In genomic region chr3:160981217-160981938, GRCh38 we compare ENCODE assay signal across 8 cellular contexts.
A peak's percentile ranks its signal among the peaks of the same experiment; 100 is the strongest.
DNase-seq lines count a peak whose midpoint lies in the region; ATAC-seq and TF ChIP-seq lines count a peak whose summit lies in the region.

No MANE protein-coding gene starts in this region.

- TF ChIP-seq CTCF in activated CD8-positive, alpha-beta T cell treated with anti-CD3 and anti-CD28 coated beads for 36 hours (IDR thresholded peaks at IDR 0.05): no peak

- no peak overlapping the region for H3K27ac Mint-ChIP-seq in activated CD4-positive, alpha-beta memory T cell treated with anti-CD3 and anti-CD28 coated beads for 36 hours
- no peak overlapping the region for H3K27ac Mint-ChIP-seq in activated CD4-positive, alpha-beta memory T cell treated with anti-CD3 and anti-CD28 coated beads, Interleukin-2, amount 10 ng/mL, durations not matched to agents 7 days and 5 days
- H3K27ac Mint-ChIP-seq in activated CD8-positive, alpha-beta T cell treated with anti-CD3 and anti-CD28 coated beads for 36 hours: peak overlapping the region; percentile 90

- peaks cover 8% of the 10 kb centered on the region for H3K4me1 Mint-ChIP-seq in activated CD4-positive, alpha-beta memory T cell treated with anti-CD3 and anti-CD28 coated beads for 36 hours (ENCODE audit: low read depth)
- peaks cover 9% of the 10 kb centered on the region for H3K4me1 Mint-ChIP-seq in activated CD4-positive, alpha-beta memory T cell treated with anti-CD3 and anti-CD28 coated beads, Interleukin-2, amount 10 ng/mL, durations not matched to agents 7 days and 5 days
- peaks cover 21% of the 10 kb centered on the region for H3K4me1 Mint-ChIP-seq in activated CD8-positive, alpha-beta T cell treated with anti-CD3 and anti-CD28 coated beads for 36 hours (ENCODE audit: low read depth)

- ATAC-seq in HG03039 (IDR thresholded peaks at IDR 0.05; ENCODE audit: unreplicated experiment): peak; percentile 63
- ATAC-seq in activated CD8-positive, alpha-beta T cell treated with anti-CD3 and anti-CD28 coated beads for 36 hours: peak; percentile 90

- DNase-seq in activated CD4-positive, alpha-beta memory T cell treated with anti-CD3 and anti-CD28 coated beads for 36 hours: peak; percentile 17
- DNase-seq in activated CD4-positive, alpha-beta memory T cell treated with anti-CD3 and anti-CD28 coated beads, Interleukin-2, amount 10 ng/mL, durations not matched to agents 7 days and 5 days: no peak
- DNase-seq in activated CD8-positive, alpha-beta T cell treated with anti-CD3 and anti-CD28 coated beads for 36 hours: peak; percentile 73
- DNase-seq in renal cortical epithelial cell (ENCODE audit: low read depth) (peak; percentile 51), dermis blood vessel endothelial cell (no peak), NCI-H187 treated with DMSO at 0.1 percent for 48 hours (lab: John Stamatoyannopoulos, UW) (no peak)
- no peak for DNase-seq in stimulated activated CD4-positive, alpha-beta T cell treated with anti-CD3 and anti-CD28 coated beads, Interleukin-15, amount 100 ng/mL, for 24 hours

- H3K36me3 Mint-ChIP-seq in activated CD4-positive, alpha-beta memory T cell treated with anti-CD3 and anti-CD28 coated beads for 36 hours: peaks cover 3% of the 10 kb centered on the region
- H3K36me3 Mint-ChIP-seq in activated CD4-positive, alpha-beta memory T cell treated with anti-CD3 and anti-CD28 coated beads, Interleukin-2, amount 10 ng/mL, durations not matched to agents 7 days and 5 days (ENCODE audit: low read depth): no peaks in the 10 kb centered on the region
- H3K36me3 Mint-ChIP-seq in activated CD8-positive, alpha-beta T cell treated with anti-CD3 and anti-CD28 coated beads for 36 hours (ENCODE audit: low read depth): peaks cover 4% of the 10 kb centered on the region

- intact Hi-C loops in activated CD4-positive, alpha-beta memory T cell treated with anti-CD3 and anti-CD28 coated beads for 36 hours (cut with micrococcal nuclease): no loop called here
- intact Hi-C loops in activated CD8-positive, alpha-beta T cell treated with anti-CD3 and anti-CD28 coated beads for 36 hours (cut with micrococcal nuclease): no loop called here

- H3K27me3 Mint-ChIP-seq in activated CD4-positive, alpha-beta memory T cell treated with anti-CD3 and anti-CD28 coated beads for 36 hours: no peaks in the 10 kb centered on the region
- no peaks in the 10 kb centered on the region for H3K27me3 Mint-ChIP-seq in activated CD4-positive, alpha-beta memory T cell treated with anti-CD3 and anti-CD28 coated beads, Interleukin-2, amount 10 ng/mL, durations not matched to agents 7 days and 5 days
- no peaks in the 10 kb centered on the region for H3K27me3 Mint-ChIP-seq in activated CD8-positive, alpha-beta T cell treated with anti-CD3 and anti-CD28 coated beads for 36 hours

- POLR2A ChIA-PET in activated CD4-positive, alpha-beta memory T cell treated with anti-CD3 and anti-CD28 coated beads for 36 hours (lab: Charles Lee): no interaction called here
- POLR2A ChIA-PET in activated CD4-positive, alpha-beta memory T cell treated with anti-CD3 and anti-CD28 coated beads, Interleukin-2, amount 10 ng/mL, durations not matched to agents 7 days and 5 days (lab: Charles Lee): no interaction called here
- POLR2A ChIA-PET in activated CD8-positive, alpha-beta T cell treated with anti-CD3 and anti-CD28 coated beads for 36 hours (lab: Charles Lee): interaction anchor here (1.1 kb wide), 1 partner anchor 54 kb away, joined by 4 read pairs; no protein-coding TSS in a partner anchor

- CTCF ChIA-PET in activated CD4-positive, alpha-beta memory T cell treated with anti-CD3 and anti-CD28 coated beads for 36 hours (lab: Charles Lee): no interaction called here
- CTCF ChIA-PET in activated CD4-positive, alpha-beta memory T cell treated with anti-CD3 and anti-CD28 coated beads, Interleukin-2, amount 10 ng/mL, durations not matched to agents 7 days and 5 days (lab: Charles Lee): no interaction called here
- CTCF ChIA-PET in activated CD8-positive, alpha-beta T cell treated with anti-CD3 and anti-CD28 coated beads for 36 hours (lab: Charles Lee): interaction anchor here (0.8 to 1.0 kb wide), 2 partner anchors 11 to 54 kb away, joined by 3 read pairs; no protein-coding TSS in a partner anchor

- peaks cover 14% of the 10 kb centered on the region for H3K9me3 Mint-ChIP-seq in activated CD4-positive, alpha-beta memory T cell treated with anti-CD3 and anti-CD28 coated beads for 36 hours
- H3K9me3 Mint-ChIP-seq in activated CD4-positive, alpha-beta memory T cell treated with anti-CD3 and anti-CD28 coated beads, Interleukin-2, amount 10 ng/mL, durations not matched to agents 7 days and 5 days: peaks cover 5% of the 10 kb centered on the region
- peaks cover 9% of the 10 kb centered on the region for H3K9me3 Mint-ChIP-seq in activated CD8-positive, alpha-beta T cell treated with anti-CD3 and anti-CD28 coated beads for 36 hours

- no peak overlapping the region for H3K4me3 Mint-ChIP-seq in activated CD4-positive, alpha-beta memory T cell treated with anti-CD3 and anti-CD28 coated beads for 36 hours
- no peak overlapping the region for H3K4me3 Mint-ChIP-seq in activated CD4-positive, alpha-beta memory T cell treated with anti-CD3 and anti-CD28 coated beads, Interleukin-2, amount 10 ng/mL, durations not matched to agents 7 days and 5 days
- no peak overlapping the region for H3K4me3 Mint-ChIP-seq in activated CD8-positive, alpha-beta T cell treated with anti-CD3 and anti-CD28 coated beads for 36 hours

Comparison
In these comparisons a context has a peak if more than half of its experiments do, and no peak if none do; other contexts are left out.
1. DNase-seq: peak in activated CD4-positive, alpha-beta memory T cell treated with anti-CD3 and anti-CD28 coated beads for 36 hours (single experiment), activated CD8-positive, alpha-beta T cell treated with anti-CD3 and anti-CD28 coated beads for 36 hours (single experiment) and renal cortical epithelial cell (single experiment); none in activated CD4-positive, alpha-beta memory T cell treated with anti-CD3 and anti-CD28 coated beads, Interleukin-2, amount 10 ng/mL, durations not matched to agents 7 days and 5 days (single experiment), dermis blood vessel endothelial cell (single experiment), stimulated activated CD4-positive, alpha-beta T cell treated with anti-CD3 and anti-CD28 coated beads, Interleukin-15, amount 100 ng/mL, for 24 hours (single experiment) and NCI-H187 treated with DMSO at 0.1 percent for 48 hours (single experiment).